ENCODE assay signal across 10 cellular contexts in the genomic region with DNA sequence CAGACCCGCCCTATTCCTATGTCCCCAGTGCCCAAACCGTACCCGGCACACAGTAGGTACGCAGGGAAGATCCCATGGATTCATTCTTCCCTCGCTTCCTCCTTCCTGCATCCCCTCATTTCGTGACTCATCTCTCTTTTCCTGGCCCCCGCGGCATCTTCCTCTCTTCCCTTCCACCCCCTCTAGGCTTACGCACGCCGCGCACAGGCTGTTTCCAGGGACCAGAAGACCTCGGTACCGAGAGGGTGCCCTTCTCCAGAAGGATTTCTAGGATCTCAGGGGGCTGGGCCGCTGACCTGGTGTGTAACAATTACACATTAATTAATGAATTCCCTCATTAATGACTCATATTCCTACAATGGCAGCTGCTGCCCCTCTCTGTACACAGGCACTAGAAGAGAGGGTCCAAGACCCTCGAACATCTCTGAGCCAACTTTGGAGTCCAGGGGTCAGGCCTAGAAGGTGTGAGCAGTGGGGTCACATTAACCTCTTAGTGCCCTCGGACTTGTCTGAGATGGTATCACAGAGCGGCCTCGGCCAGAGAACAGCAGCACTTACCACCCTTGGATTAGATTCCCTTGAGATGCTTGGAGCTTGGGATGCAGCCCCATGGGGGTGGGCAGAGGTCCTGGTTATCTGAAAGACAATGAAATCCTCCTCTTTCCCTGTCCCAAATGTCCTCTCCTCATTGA. TPM values are rescaled to one million over a fixed set of nuclear protein-coding genes. Genes with fewer than 3 reads are reported as not detected.
DNase-seq lines count a peak whose midpoint lies in the region; ATAC-seq, FAIRE-seq and TF ChIP-seq lines count a peak whose summit lies in the region.
"Had no signal": no experiment of that assay in that cellular context is flagged by ENCODE, and none has a peak within 500 bp of the region (broad histone marks: within the 10 kb centered on the region; RNA-seq: fewer than 3 reads in every experiment).

No MANE protein-coding gene starts in this region.

- H3K36me3 ChIP-seq in duodenal mucosa (ENCODE audit: control insufficient read depth in 1 of 2, insufficient read depth in 2 of 2, low read length in 2 of 2) (no peaks in the 10 kb centered on the region), neural progenitor cell (no peaks in the 10 kb centered on the region)

- FAIRE-seq in D721Med (lab: Jason Lieb, UNC) (no peak), H54 (lab: Jason Lieb, UNC) (no peak)

- intact Hi-C loops in natural killer cell (cut with micrococcal nuclease), result loop anchor here (5.0 kb wide), 2 partner anchors 231 to 826 kb away; partner anchors contain the start of gene CFAP20

- H3K9me3 Mint-ChIP-seq in natural killer cell (no peaks in the 10 kb centered on the region), neural progenitor cell (peaks cover 4% of the 10 kb centered on the region)
- no peaks in the 10 kb centered on the region for H3K9me3 Mint-ChIP-seq in natural killer cell treated with Interleukin-12 subunit alpha and Interleukin-12 subunit beta and Interleukin-15 and Interleukin-18, amount 100 ng/mL, for 72 hours

- H3K4me2 ChIP-seq in neural progenitor cell, result peak overlapping the region; percentile 82

- H3K27me3 Mint-ChIP-seq in natural killer cell (ENCODE audit: low read depth in 2 of 2), result no peaks in the 10 kb centered on the region
- H3K27me3 Mint-ChIP-seq in natural killer cell treated with Interleukin-12 subunit alpha and Interleukin-12 subunit beta and Interleukin-15 and Interleukin-18, amount 100 ng/mL, for 72 hours, result no peaks in the 10 kb centered on the region
- H3K27me3 Mint-ChIP-seq in neural progenitor cell (ENCODE audit: insufficient read depth, low read depth), result peaks cover 12% of the 10 kb centered on the region

- DNase-seq in natural killer cell (no peak), neural progenitor cell (ENCODE audit: low spot score) (no peak), D721Med (ENCODE audit: insufficient read length, low spot score) (no peak), NCI-H1436 treated with DMSO at 0.1 percent for 48 hours (lab: John Stamatoyannopoulos, UW) (no peak), H54 (ENCODE audit: insufficient read length, low spot score) (no peak)
- no peak for DNase-seq in natural killer cell treated with Interleukin-12 subunit alpha and Interleukin-12 subunit beta and Interleukin-15 and Interleukin-18, amount 100 ng/mL, for 72 hours (ENCODE audit: low spot score)

- H3K4me3 ChIP-seq in duodenal mucosa (ENCODE audit: low read depth in 1 of 2, low read length in 2 of 2), result peak overlapping the region; percentile 41 to 64
- H3K4me3 ChIP-seq in neural progenitor cell, result peak overlapping the region; percentile 56

- H3K36me3 Mint-ChIP-seq in natural killer cell (no peaks in the 10 kb centered on the region), neural progenitor cell (no peaks in the 10 kb centered on the region)
- no peaks in the 10 kb centered on the region for H3K36me3 Mint-ChIP-seq in natural killer cell treated with Interleukin-12 subunit alpha and Interleukin-12 subunit beta and Interleukin-15 and Interleukin-18, amount 100 ng/mL, for 72 hours

- TF ChIP-seq CTCF in natural killer cell (IDR thresholded peaks at IDR 0.05) (no peak), neural progenitor cell (IDR thresholded peaks at IDR 0.05) (no peak), D721Med (IDR thresholded peaks at IDR 0.05; ENCODE audit: insufficient read depth, missing control alignments) (no peak)

- no peaks in the 10 kb centered on the region for H4K20me1 ChIP-seq in neural progenitor cell (ENCODE audit: low read depth)

- no peaks in the 10 kb centered on the region for H3K27me3 ChIP-seq in duodenal mucosa (ENCODE audit: control insufficient read depth in 1 of 2, insufficient read depth in 2 of 2, low read length in 2 of 2)
- peaks cover 7% of the 10 kb centered on the region for H3K27me3 ChIP-seq in neural progenitor cell

- no peaks in the 10 kb centered on the region for H3K79me2 ChIP-seq in neural progenitor cell (ENCODE audit: low read depth)

- peaks cover 0 to 5% of the 10 kb centered on the region in 2 donors for H3K4me1 Mint-ChIP-seq in natural killer cell
- H3K4me1 Mint-ChIP-seq in natural killer cell treated with Interleukin-12 subunit alpha and Interleukin-12 subunit beta and Interleukin-15 and Interleukin-18, amount 100 ng/mL, for 72 hours (ENCODE audit: low read depth in 2 of 2), result peaks cover 7 to 14% of the 10 kb centered on the region in 2 donors
- peaks cover 6% of the 10 kb centered on the region for H3K4me1 Mint-ChIP-seq in neural progenitor cell

- H3K4me1 ChIP-seq in duodenal mucosa (ENCODE audit: control insufficient read depth in 1 of 2, insufficient read depth in 2 of 2, low read length in 2 of 2), result peaks cover 29% of the 10 kb centered on the region in 2 donors
- H3K4me1 ChIP-seq in neural progenitor cell, result peaks cover 5% of the 10 kb centered on the region

- H3K27ac Mint-ChIP-seq in natural killer cell (no peak overlapping the region), neural progenitor cell (no peak overlapping the region)
- H3K27ac Mint-ChIP-seq in natural killer cell treated with Interleukin-12 subunit alpha and Interleukin-12 subunit beta and Interleukin-15 and Interleukin-18, amount 100 ng/mL, for 72 hours, result no peak overlapping the region

- ATAC-seq in natural killer cell (no peak), HG03196 (IDR thresholded peaks at IDR 0.05; ENCODE audit: unreplicated experiment) (no peak)
- ATAC-seq in natural killer cell treated with Interleukin-12 subunit alpha and Interleukin-12 subunit beta and Interleukin-15 and Interleukin-18, amount 100 ng/mL, for 72 hours, result no peak

- H3K9me3 ChIP-seq in duodenal mucosa (ENCODE audit: control insufficient read depth in 1 of 2, low read length in 2 of 2), result no peaks in the 10 kb centered on the region
- no peaks in the 10 kb centered on the region for H3K9me3 ChIP-seq in neural progenitor cell (ENCODE audit: low read depth)

- no peak overlapping the region for H3K9ac ChIP-seq in duodenal mucosa (ENCODE audit: low read depth in 1 of 2, low read length in 2 of 2)
- H3K9ac ChIP-seq in neural progenitor cell, result no peak overlapping the region

- H3K27ac ChIP-seq in duodenal mucosa (ENCODE audit: low read depth, low read length) (no peak overlapping the region), neural progenitor cell (no peak overlapping the region)

- H2AFZ ChIP-seq in neural progenitor cell (replicated peaks), result peak overlapping the region; percentile 93

- H3F3A ChIP-seq in neural progenitor cell (ENCODE audit: low read depth), result peaks cover 19% of the 10 kb centered on the region

- H3K4me3 Mint-ChIP-seq in natural killer cell (peak overlapping the region; percentile 67), neural progenitor cell (no peak overlapping the region)
- no peak overlapping the region for H3K4me3 Mint-ChIP-seq in natural killer cell treated with Interleukin-12 subunit alpha and Interleukin-12 subunit beta and Interleukin-15 and Interleukin-18, amount 100 ng/mL, for 72 hours

- no peak for TF ChIP-seq POLR2A in H54 (IDR thresholded peaks at IDR 0.05; ENCODE audit: low read depth, low read length)

RNA-seq across cellular contexts. Expression of gene PLLP, which starts 16.8 kb away (rescaled TPM):
- not detected for total RNA-seq in natural killer cell
- under 1 TPM in 1 of 2 donors, not detected in 1; 0.67 TPM for total RNA-seq in natural killer cell treated with Interleukin-12 subunit alpha and Interleukin-12 subunit beta and Interleukin-15 and Interleukin-18, amount 100 ng/mL, for 72 hours
- total RNA-seq in neural progenitor cell (ENCODE audit: low replicate concordance), result 0.86 and 1.6 TPM in 2 replicates

RNA-seq across cellular contexts. Expression of gene ARL2BP, which starts 56.2 kb away (rescaled TPM):
- total RNA-seq in natural killer cell, result 10 to 100 TPM; 36.5 to 44.4 (median 43.7) TPM
- total RNA-seq in natural killer cell treated with Interleukin-12 subunit alpha and Interleukin-12 subunit beta and Interleukin-15 and Interleukin-18, amount 100 ng/mL, for 72 hours, result 10 to 100 TPM; 28.3 to 32.3 TPM
- total RNA-seq in neural progenitor cell (ENCODE audit: low replicate concordance), result 36.1 and 41.5 TPM in 2 replicates

RNA-seq across cellular contexts. Expression of gene CCL22, which starts 57.3 kb away (rescaled TPM):
- total RNA-seq in natural killer cell (under 1 TPM in 1 of 3 donors, not detected in 2; 0.14 TPM), neural progenitor cell (ENCODE audit: low replicate concordance) (not detected in 2 replicates)
- total RNA-seq in natural killer cell treated with Interleukin-12 subunit alpha and Interleukin-12 subunit beta and Interleukin-15 and Interleukin-18, amount 100 ng/mL, for 72 hours, result 10 to 100 TPM in 1 of 2 donors, not detected in 1; 12.9 TPM
- total RNA-seq: frontal cortex, HT-29 had no signal
